ENCODE assay signal across 8 cellular contexts in genomic region chr16:88783391-88784073, GRCh38. TPM values are rescaled to one million over a fixed set of nuclear protein-coding genes. Genes with fewer than 3 reads are reported as not detected.
DNase-seq lines count a peak whose midpoint lies in the region; ATAC-seq and TF ChIP-seq lines count a peak whose summit lies in the region.

No MANE protein-coding gene starts in this region.

- H3K9me3 ChIP-seq in Panc1 (ENCODE audit: control insufficient read depth, insufficient read depth, low read depth, low read length), result no peaks in the 10 kb centered on the region
- H3K9me3 ChIP-seq in duodenal mucosa (ENCODE audit: control insufficient read depth in 1 of 2, low read length in 2 of 2), result no peaks in the 10 kb centered on the region
- H3K9me3 ChIP-seq in mononuclear cell (ENCODE audit: low read depth, low read length), result no peaks in the 10 kb centered on the region
- H3K9me3 ChIP-seq in uterus, result no peaks in the 10 kb centered on the region

- ATAC-seq in Panc1, result no peak

- DNase-seq in EL (peak; percentile 53), Panc1 (ENCODE audit: low read depth, low spot score) (no peak), uterus (peak in 1 of 2 donors; percentile 66), A172 (ENCODE audit: low spot score) (no peak), DMS79 (lab: John Stamatoyannopoulos, UW) (no peak)
- no peak for DNase-seq in stimulated activated CD4-positive, alpha-beta T cell treated with anti-CD3 and anti-CD28 coated beads, Interleukin-4, amount 100 ng/mL, for 4 hours

- peaks cover 30% of the 10 kb centered on the region for H3K4me1 ChIP-seq in Panc1 (ENCODE audit: control insufficient read depth, insufficient read depth, low read length)
- peaks cover 37 to 47% of the 10 kb centered on the region in 2 donors for H3K4me1 ChIP-seq in duodenal mucosa (ENCODE audit: control insufficient read depth in 1 of 2, insufficient read depth in 2 of 2, low read length in 2 of 2)
- peaks cover 64% of the 10 kb centered on the region for H3K4me1 ChIP-seq in mononuclear cell (ENCODE audit: insufficient read depth, low read length)
- H3K4me1 ChIP-seq in uterus, result peaks cover 0 to 16% of the 10 kb centered on the region in 2 donors

- intact Hi-C loops in Panc1 (cut with micrococcal nuclease; ENCODE audit: unreplicated experiment) (loop anchor here (10.0 kb wide), 1 partner anchor 49 kb away; no protein-coding TSS in a partner anchor), uterus (cut with DNase I; ENCODE audit: low total_unique reads) (no loop called here)

- POLR2A ChIA-PET in Panc1 (lab: Charles Lee), result interaction anchor here (0.6 kb wide), 1 partner anchor 23 kb away, joined by 4 read pairs; no protein-coding TSS in a partner anchor

- H3K9ac ChIP-seq in duodenal mucosa (ENCODE audit: low read depth in 1 of 2, low read length in 2 of 2), result peak overlapping the region; percentile 55 to 63

- H3K27ac ChIP-seq in Panc1 (ENCODE audit: low read length), result peak overlapping the region; percentile 85
- peak overlapping the region; percentile 78 for H3K27ac ChIP-seq in duodenal mucosa (ENCODE audit: low read depth, low read length)
- peak overlapping the region; percentile 82 to 97 for H3K27ac ChIP-seq in uterus

- TF ChIP-seq POLR2A in uterus (IDR thresholded peaks at IDR 0.05), result no peak

- H3K4me3 ChIP-seq in Panc1 (ENCODE audit: low read depth in 2 of 2, low read length in 2 of 2) (peak overlapping the region; percentile 61 to 69), duodenal mucosa (ENCODE audit: low read depth in 1 of 2, low read length in 2 of 2) (peak overlapping the region; percentile 63 to 65), mononuclear cell (ENCODE audit: low read length) (peak overlapping the region; percentile 55), uterus (peak overlapping the region; percentile 44 to 97)

- CTCF ChIA-PET in Panc1 (lab: Charles Lee), result no interaction called here

- H3K36me3 ChIP-seq in Panc1 (ENCODE audit: control insufficient read depth, insufficient read depth, low read length) (no peaks in the 10 kb centered on the region; the same call in 1 of the 2 replicates), duodenal mucosa (ENCODE audit: control insufficient read depth in 1 of 2, insufficient read depth in 2 of 2, low read length in 2 of 2) (no peaks in the 10 kb centered on the region), uterus (no peaks in the 10 kb centered on the region)

- BruUV-seq in Panc1 (replicated peaks; lab: Mats Ljungman, UMichigan), result TSS peak; percentile 71

- in situ Hi-C loops in Panc1 (cut with HindIII; ENCODE audit: low pct_unique_long_range_greater_than_20kb, low sequenced_read_pairs), result no loop called here

- no peak for TF ChIP-seq CTCF in Panc1 (IDR thresholded peaks at IDR 0.05)
- TF ChIP-seq CTCF in uterus (IDR thresholded peaks at IDR 0.05), result no peak

- H3K27me3 ChIP-seq in Panc1 (ENCODE audit: control insufficient read depth, insufficient read depth, low read length), result no peaks in the 10 kb centered on the region
- H3K27me3 ChIP-seq in duodenal mucosa (ENCODE audit: control insufficient read depth in 1 of 2, insufficient read depth in 2 of 2, low read length in 2 of 2), result no peaks in the 10 kb centered on the region
- H3K27me3 ChIP-seq in mononuclear cell (ENCODE audit: insufficient read depth, low read length), result no peaks in the 10 kb centered on the region
- no peaks in the 10 kb centered on the region for H3K27me3 ChIP-seq in uterus

RNA-seq across cellular contexts. Expression of gene PIEZO1, which starts 1.5 kb away (rescaled TPM):
- 175 TPM for total RNA-seq in Panc1 (2021; ENCODE audit: unreplicated experiment)
- polyA plus RNA-seq in Panc1 (2012; ENCODE audit: insufficient read length), result 228 TPM
- total RNA-seq in mononuclear cell, result 54.5 TPM
- 100 to 1,000 TPM in 2 of 4 donors, 10 to 100 TPM in 2; 62.3 to 161 (median 123) TPM for total RNA-seq in uterus
- total RNA-seq in A172 (2014; rRNA removed; shearing (Covaris generic)), result 186 and 226 TPM in 2 replicates

RNA-seq across cellular contexts. Expression of gene CDT1, which starts 20.1 kb away (rescaled TPM):
- total RNA-seq in Panc1 (2021; ENCODE audit: unreplicated experiment), result 39.9 TPM
- polyA plus RNA-seq in Panc1 (2012; ENCODE audit: insufficient read length), result 25.1 TPM
- total RNA-seq in mononuclear cell, result 0.42 TPM
- 1 to 10 TPM in 1 of 4 donors, under 1 TPM in 1, not detected in 2; 0.34 to 6.6 TPM for total RNA-seq in uterus
- 29.3 and 39.2 TPM in 2 replicates for total RNA-seq in A172 (2014; rRNA removed; shearing (Covaris generic))

RNA-seq across cellular contexts. Expression of gene APRT, which starts 28.2 kb away (rescaled TPM):
- total RNA-seq in Panc1 (2021; ENCODE audit: unreplicated experiment) (231 TPM), mononuclear cell (70.8 TPM), uterus (10 to 100 TPM; 32.5 to 82.2 (median 56.3) TPM)
- polyA plus RNA-seq in Panc1 (2012; ENCODE audit: insufficient read length), result 326 TPM
- total RNA-seq in A172 (2014; rRNA removed; shearing (Covaris generic)), result 255 and 258 TPM in 2 replicates
